ENCODE assay signal across 1 cellular context in the genomic region with DNA sequence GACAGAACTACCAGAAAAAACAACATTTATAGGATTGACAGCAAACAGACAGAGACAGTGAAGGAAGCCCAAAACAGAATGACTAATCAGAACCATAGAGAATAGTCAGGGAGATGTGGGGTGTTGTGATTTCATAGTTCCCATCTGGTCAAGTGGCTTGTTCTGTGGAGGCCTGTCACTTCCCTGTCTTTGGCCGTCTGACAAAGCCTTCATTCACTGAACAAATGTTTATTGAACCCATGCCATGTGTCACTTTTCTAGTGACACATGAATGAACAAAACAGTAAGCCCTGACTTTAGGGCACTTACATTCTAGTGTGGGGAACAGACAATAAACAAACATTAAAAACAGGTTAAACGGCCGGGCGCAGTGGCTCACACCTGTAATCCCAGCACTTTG.
TF ChIP-seq lines count a peak whose summit lies in the region.

No MANE protein-coding gene starts in this region.

TF ChIP-seq in WTC11, 78 proteins besides CTCF, POLR2A, EP300 and RAD21 (continued from another document):
- TF ChIP-seq ZNF317 (CRISPR knock-in tag; IDR thresholded peaks at IDR 0.05; ENCODE audit: borderline replicate concordance, low read depth) (no peak), ESRRA (CRISPR knock-in tag; IDR thresholded peaks at IDR 0.05; ENCODE audit: borderline replicate concordance) (no peak), NFATC4 (CRISPR knock-in tag; IDR thresholded peaks at IDR 0.05) (no peak)
- TF ChIP-seq, protein P1, sequence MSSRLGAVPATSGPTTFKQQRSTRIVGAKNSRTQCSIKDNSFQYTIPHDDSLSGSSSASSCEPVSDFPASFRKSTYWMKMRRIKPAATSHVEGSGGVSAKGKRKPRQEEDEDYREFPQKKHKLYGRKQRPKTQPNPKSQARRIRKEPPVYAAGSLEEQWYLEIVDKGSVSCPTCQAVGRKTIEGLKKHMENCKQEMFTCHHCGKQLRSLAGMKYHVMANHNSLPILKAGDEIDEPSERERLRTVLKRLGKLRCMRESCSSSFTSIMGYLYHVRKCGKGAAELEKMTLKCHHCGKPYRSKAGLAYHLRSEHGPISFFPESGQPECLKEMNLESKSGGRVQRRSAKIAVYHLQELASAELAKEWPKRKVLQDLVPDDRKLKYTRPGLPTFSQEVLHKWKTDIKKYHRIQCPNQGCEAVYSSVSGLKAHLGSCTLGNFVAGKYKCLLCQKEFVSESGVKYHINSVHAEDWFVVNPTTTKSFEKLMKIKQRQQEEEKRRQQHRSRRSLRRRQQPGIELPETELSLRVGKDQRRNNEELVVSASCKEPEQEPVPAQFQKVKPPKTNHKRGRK (CRISPR knock-in tag; IDR thresholded peaks at IDR 0.05; ENCODE audit: borderline replicate concordance), result no peak
